1 cellular context compared by ENCODE assay signal in the genomic region with DNA sequence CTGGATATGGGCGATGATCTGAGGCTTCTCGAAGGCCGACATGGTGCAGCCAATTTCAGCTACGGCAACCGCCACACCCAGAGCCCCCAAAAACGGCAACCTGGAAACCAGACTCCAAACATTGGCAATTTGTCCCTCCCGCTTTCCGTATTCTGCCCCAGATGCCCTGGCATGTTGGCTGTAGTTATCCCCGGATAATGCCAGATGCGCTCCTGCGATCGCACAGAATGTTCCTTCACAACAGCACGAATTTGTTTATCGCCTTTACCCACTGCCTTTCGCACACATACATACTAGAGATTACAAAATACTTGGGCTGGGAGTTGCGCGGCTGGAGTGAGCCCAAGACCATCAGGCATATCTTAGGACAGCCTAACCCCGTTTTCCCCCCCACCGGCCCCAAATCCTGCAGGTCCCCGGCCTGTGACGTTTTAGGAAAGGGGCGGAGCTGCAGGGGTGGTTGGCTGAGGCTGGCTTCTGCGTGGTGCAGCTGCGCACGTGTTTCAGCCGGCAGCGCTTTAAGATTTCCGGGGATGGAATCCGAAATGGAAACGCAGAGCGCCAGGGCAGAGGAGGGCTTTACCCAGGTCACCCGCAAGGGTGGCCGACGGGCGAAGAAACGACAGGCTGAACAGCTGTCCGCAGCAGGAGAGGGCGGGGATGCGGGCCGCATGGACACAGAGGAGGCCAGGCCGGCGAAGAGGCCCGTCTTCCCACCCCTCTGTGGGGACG.
A peak's percentile ranks its signal among the peaks of the same experiment; 100 is the strongest.
TF ChIP-seq lines count a peak whose summit lies in the region.

A gene (plus strand): TSS at position 487 of the 732 bp plus-strand sequence. CDS start 47 bp downstream, at position 534.

TF ChIP-seq in HepG2, 621 proteins besides CTCF, POLR2A, EP300 and RAD21 (continued from another document and continues in another):
- peak; percentile 86 for TF ChIP-seq ARNT2 (CRISPR knock-in tag; IDR thresholded peaks at IDR 0.05; ENCODE audit: low read depth)
- peak; percentile 93 for TF ChIP-seq ZNF510 (CRISPR knock-in tag; IDR thresholded peaks at IDR 0.05; ENCODE audit: low read depth)
- TF ChIP-seq, protein P1, sequence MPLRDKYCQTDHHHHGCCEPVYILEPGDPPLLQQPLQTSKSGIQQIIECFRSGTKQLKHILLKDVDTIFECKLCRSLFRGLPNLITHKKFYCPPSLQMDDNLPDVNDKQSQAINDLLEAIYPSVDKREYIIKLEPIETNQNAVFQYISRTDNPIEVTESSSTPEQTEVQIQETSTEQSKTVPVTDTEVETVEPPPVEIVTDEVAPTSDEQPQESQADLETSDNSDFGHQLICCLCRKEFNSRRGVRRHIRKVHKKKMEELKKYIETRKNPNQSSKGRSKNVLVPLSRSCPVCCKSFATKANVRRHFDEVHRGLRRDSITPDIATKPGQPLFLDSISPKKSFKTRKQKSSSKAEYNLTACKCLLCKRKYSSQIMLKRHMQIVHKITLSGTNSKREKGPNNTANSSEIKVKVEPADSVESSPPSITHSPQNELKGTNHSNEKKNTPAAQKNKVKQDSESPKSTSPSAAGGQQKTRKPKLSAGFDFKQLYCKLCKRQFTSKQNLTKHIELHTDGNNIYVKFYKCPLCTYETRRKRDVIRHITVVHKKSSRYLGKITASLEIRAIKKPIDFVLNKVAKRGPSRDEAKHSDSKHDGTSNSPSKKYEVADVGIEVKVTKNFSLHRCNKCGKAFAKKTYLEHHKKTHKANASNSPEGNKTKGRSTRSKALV (CRISPR knock-in tag; IDR thresholded peaks at IDR 0.05), result peak; percentile 63; the same call in 1 of the 2 replicates
- TF ChIP-seq KAT7 (CRISPR knock-in tag; IDR thresholded peaks at IDR 0.05; ENCODE audit: borderline replicate concordance), result 0 out of 2 replicates have a peak, but pooled peaks have one; percentile 51
- TF ChIP-seq, protein P2, sequence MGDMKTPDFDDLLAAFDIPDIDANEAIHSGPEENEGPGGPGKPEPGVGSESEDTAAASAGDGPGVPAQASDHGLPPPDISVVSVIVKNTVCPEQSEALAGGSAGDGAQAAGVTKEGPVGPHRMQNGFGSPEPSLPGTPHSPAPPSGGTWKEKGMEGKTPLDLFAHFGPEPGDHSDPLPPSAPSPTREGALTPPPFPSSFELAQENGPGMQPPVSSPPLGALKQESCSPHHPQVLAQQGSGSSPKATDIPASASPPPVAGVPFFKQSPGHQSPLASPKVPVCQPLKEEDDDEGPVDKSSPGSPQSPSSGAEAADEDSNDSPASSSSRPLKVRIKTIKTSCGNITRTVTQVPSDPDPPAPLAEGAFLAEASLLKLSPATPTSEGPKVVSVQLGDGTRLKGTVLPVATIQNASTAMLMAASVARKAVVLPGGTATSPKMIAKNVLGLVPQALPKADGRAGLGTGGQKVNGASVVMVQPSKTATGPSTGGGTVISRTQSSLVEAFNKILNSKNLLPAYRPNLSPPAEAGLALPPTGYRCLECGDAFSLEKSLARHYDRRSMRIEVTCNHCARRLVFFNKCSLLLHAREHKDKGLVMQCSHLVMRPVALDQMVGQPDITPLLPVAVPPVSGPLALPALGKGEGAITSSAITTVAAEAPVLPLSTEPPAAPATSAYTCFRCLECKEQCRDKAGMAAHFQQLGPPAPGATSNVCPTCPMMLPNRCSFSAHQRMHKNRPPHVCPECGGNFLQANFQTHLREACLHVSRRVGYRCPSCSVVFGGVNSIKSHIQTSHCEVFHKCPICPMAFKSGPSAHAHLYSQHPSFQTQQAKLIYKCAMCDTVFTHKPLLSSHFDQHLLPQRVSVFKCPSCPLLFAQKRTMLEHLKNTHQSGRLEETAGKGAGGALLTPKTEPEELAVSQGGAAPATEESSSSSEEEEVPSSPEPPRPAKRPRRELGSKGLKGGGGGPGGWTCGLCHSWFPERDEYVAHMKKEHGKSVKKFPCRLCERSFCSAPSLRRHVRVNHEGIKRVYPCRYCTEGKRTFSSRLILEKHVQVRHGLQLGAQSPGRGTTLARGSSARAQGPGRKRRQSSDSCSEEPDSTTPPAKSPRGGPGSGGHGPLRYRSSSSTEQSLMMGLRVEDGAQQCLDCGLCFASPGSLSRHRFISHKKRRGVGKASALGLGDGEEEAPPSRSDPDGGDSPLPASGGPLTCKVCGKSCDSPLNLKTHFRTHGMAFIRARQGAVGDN (CRISPR knock-in tag; IDR thresholded peaks at IDR 0.05), result peak; percentile 85
- TF ChIP-seq, protein P3, sequence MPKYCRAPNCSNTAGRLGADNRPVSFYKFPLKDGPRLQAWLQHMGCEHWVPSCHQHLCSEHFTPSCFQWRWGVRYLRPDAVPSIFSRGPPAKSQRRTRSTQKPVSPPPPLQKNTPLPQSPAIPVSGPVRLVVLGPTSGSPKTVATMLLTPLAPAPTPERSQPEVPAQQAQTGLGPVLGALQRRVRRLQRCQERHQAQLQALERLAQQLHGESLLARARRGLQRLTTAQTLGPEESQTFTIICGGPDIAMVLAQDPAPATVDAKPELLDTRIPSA (CRISPR knock-in tag; IDR thresholded peaks at IDR 0.05; ENCODE audit: borderline replicate concordance), result peak; percentile 85; the same call in 1 of the 2 replicates
- peak; percentile 85 for TF ChIP-seq ZNF225 (CRISPR knock-in tag; IDR thresholded peaks at IDR 0.05)
- 0 out of 2 replicates have a peak, but pooled peaks have one; percentile 18 for TF ChIP-seq FOSL1 (CRISPR knock-in tag; IDR thresholded peaks at IDR 0.05; ENCODE audit: borderline replicate concordance)
- no peak for TF ChIP-seq ATM (IDR thresholded peaks at IDR 0.05; ENCODE audit: borderline replicate concordance)
- peak; percentile 90 for TF ChIP-seq TEAD3 (CRISPR knock-in tag; optimal IDR thresholded peaks at IDR 0.05; ENCODE audit: borderline replicate concordance)
- TF ChIP-seq, protein P4, sequence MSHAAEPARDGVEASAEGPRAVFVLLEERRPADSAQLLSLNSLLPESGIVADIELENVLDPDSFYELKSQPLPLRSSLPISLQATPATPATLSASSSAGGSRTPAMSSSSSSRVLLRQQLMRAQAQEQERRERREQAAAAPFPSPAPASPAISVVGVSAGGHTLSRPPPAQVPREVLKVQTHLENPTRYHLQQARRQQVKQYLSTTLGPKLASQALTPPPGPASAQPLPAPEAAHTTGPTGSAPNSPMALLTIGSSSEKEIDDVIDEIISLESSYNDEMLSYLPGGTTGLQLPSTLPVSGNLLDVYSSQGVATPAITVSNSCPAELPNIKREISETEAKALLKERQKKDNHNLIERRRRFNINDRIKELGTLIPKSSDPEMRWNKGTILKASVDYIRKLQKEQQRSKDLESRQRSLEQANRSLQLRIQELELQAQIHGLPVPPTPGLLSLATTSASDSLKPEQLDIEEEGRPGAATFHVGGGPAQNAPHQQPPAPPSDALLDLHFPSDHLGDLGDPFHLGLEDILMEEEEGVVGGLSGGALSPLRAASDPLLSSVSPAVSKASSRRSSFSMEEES (CRISPR knock-in tag; IDR thresholded peaks at IDR 0.05), result peak; percentile 58
- TF ChIP-seq MED13 (CRISPR knock-in tag; IDR thresholded peaks at IDR 0.05), result no peak
- TF ChIP-seq TOPORS (CRISPR knock-in tag; IDR thresholded peaks at IDR 0.05), result peak; percentile 77
- TF ChIP-seq HHEX (CRISPR knock-in tag; IDR thresholded peaks at IDR 0.05), result peak; percentile 18; the same call in 1 of the 2 replicates
- TF ChIP-seq KMT2A (CRISPR knock-in tag; IDR thresholded peaks at IDR 0.05), result peak; percentile 84
- TF ChIP-seq PHF5A (CRISPR knock-in tag; IDR thresholded peaks at IDR 0.05; ENCODE audit: low read depth, unreplicated experiment), result no peak
- TF ChIP-seq GABPB1 (CRISPR knock-in tag; IDR thresholded peaks at IDR 0.05), result peak; percentile 86
- TF ChIP-seq, protein P5, sequence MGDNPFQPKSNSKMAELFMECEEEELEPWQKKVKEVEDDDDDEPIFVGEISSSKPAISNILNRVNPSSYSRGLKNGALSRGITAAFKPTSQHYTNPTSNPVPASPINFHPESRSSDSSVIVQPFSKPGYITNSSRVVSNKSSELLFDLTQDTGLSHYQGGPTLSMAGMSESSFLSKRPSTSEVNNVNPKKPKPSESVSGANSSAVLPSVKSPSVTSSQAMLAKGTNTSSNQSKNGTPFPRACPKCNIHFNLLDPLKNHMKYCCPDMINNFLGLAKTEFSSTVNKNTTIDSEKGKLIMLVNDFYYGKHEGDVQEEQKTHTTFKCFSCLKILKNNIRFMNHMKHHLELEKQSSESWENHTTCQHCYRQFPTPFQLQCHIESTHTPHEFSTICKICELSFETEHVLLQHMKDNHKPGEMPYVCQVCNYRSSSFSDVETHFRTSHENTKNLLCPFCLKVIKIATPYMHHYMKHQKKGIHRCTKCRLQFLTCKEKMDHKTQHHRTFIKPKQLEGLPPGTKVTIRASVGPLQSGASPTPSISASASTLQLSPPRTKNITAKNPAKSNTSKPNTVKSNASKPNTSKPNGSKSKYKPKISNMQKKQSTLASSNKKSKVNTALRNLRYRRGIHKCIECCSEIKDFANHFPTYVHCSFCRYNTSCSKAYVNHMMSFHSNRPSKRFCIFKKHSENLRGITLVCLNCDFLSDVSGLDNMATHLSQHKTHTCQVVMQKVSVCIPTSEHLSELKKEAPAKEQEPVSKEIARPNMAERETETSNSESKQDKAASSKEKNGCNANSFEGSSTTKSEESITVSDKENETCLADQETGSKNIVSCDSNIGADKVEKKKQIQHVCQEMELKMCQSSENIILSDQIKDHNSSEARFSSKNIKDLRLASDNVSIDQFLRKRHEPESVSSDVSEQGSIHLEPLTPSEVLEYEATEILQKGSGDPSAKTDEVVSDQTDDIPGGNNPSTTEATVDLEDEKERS (CRISPR knock-in tag; IDR thresholded peaks at IDR 0.05), result peak; percentile 64; the same call in 1 of the 2 replicates
- TF ChIP-seq ZMYM4 (CRISPR knock-in tag; IDR thresholded peaks at IDR 0.05), result peak; percentile 84; the same call in 1 of the 2 replicates
- TF ChIP-seq ZNF383 (CRISPR knock-in tag; IDR thresholded peaks at IDR 0.05; ENCODE audit: borderline replicate concordance), result 0 out of 2 replicates have a peak, but pooled peaks have one; percentile 73
- no peak for TF ChIP-seq RAD51 (IDR thresholded peaks at IDR 0.05; ENCODE audit: borderline replicate concordance)
- TF ChIP-seq, protein P6, sequence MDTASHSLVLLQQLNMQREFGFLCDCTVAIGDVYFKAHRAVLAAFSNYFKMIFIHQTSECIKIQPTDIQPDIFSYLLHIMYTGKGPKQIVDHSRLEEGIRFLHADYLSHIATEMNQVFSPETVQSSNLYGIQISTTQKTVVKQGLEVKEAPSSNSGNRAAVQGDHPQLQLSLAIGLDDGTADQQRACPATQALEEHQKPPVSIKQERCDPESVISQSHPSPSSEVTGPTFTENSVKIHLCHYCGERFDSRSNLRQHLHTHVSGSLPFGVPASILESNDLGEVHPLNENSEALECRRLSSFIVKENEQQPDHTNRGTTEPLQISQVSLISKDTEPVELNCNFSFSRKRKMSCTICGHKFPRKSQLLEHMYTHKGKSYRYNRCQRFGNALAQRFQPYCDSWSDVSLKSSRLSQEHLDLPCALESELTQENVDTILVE (CRISPR knock-in tag; IDR thresholded peaks at IDR 0.05), result peak; percentile 67; the same call in 1 of the 2 replicates
- TF ChIP-seq ZNF614 (CRISPR knock-in tag; IDR thresholded peaks at IDR 0.05; ENCODE audit: borderline replicate concordance), result no peak; the same call in 1 of the 2 replicates
- peak; percentile 20; the same call in 1 of the 2 replicates for TF ChIP-seq FOXJ3 (CRISPR knock-in tag; IDR thresholded peaks at IDR 0.05; ENCODE audit: borderline replicate concordance)
- TF ChIP-seq NR2F6 (IDR thresholded peaks at IDR 0.05), result peak; percentile 43
- TF ChIP-seq NR2F6 (CRISPR knock-in tag; IDR thresholded peaks at IDR 0.05), result no peak
- 0 out of 2 replicates have a peak, but pooled peaks have one; percentile 35 for TF ChIP-seq ZBTB8A (CRISPR knock-in tag; IDR thresholded peaks at IDR 0.05; ENCODE audit: borderline replicate concordance, low read depth)
- TF ChIP-seq, protein P7, sequence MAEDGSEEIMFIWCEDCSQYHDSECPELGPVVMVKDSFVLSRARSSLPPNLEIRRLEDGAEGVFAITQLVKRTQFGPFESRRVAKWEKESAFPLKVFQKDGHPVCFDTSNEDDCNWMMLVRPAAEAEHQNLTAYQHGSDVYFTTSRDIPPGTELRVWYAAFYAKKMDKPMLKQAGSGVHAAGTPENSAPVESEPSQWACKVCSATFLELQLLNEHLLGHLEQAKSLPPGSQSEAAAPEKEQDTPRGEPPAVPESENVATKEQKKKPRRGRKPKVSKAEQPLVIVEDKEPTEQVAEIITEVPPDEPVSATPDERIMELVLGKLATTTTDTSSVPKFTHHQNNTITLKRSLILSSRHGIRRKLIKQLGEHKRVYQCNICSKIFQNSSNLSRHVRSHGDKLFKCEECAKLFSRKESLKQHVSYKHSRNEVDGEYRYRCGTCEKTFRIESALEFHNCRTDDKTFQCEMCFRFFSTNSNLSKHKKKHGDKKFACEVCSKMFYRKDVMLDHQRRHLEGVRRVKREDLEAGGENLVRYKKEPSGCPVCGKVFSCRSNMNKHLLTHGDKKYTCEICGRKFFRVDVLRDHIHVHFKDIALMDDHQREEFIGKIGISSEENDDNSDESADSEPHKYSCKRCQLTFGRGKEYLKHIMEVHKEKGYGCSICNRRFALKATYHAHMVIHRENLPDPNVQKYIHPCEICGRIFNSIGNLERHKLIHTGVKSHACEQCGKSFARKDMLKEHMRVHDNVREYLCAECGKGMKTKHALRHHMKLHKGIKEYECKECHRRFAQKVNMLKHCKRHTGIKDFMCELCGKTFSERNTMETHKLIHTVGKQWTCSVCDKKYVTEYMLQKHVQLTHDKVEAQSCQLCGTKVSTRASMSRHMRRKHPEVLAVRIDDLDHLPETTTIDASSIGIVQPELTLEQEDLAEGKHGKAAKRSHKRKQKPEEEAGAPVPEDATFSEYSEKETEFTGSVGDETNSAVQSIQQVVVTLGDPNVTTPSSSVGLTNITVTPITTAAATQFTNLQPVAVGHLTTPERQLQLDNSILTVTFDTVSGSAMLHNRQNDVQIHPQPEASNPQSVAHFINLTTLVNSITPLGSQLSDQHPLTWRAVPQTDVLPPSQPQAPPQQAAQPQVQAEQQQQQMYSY (CRISPR knock-in tag; IDR thresholded peaks at IDR 0.05), result peak; percentile 42
- TF ChIP-seq ZNF556 (CRISPR knock-in tag; IDR thresholded peaks at IDR 0.05; ENCODE audit: borderline replicate concordance), result peak; percentile 90; the same call in 1 of the 2 replicates
- no peak for TF ChIP-seq BRCA1 (CRISPR knock-in tag; IDR thresholded peaks at IDR 0.05)
- peak; percentile 93 for TF ChIP-seq SAFB2 (CRISPR knock-in tag; IDR thresholded peaks at IDR 0.05; ENCODE audit: borderline replicate concordance, low read depth)
- no peak for TF ChIP-seq MBNL3 (CRISPR knock-in tag; conservative IDR thresholded peaks at IDR 0.05)
- no peak for TF ChIP-seq ZNF644 (CRISPR knock-in tag; IDR thresholded peaks at IDR 0.05; ENCODE audit: low read depth)
- TF ChIP-seq RFX3 (CRISPR knock-in tag; IDR thresholded peaks at IDR 0.05), result peak; percentile 48; the same call in 1 of the 2 replicates
- TF ChIP-seq SMAD1 (CRISPR knock-in tag; IDR thresholded peaks at IDR 0.05; ENCODE audit: borderline replicate concordance, low read depth), result peak; percentile 75
- TF ChIP-seq ZNF75D (CRISPR knock-in tag; IDR thresholded peaks at IDR 0.05; ENCODE audit: borderline replicate concordance), result no peak
- TF ChIP-seq ZFY (CRISPR knock-in tag; IDR thresholded peaks at IDR 0.05), result peak; percentile 97
- TF ChIP-seq ZNF670 (CRISPR knock-in tag; IDR thresholded peaks at IDR 0.05; ENCODE audit: borderline replicate concordance), result peak; percentile 68; the same call in 1 of the 2 replicates
